Comparison of ENCODE assay signal across 1 cellular context in genomic region chr18:9902832-9903231, GRCh38.
TF ChIP-seq lines count a peak whose summit lies in the region.

No MANE protein-coding gene starts in this region.

TF ChIP-seq in H1, 55 proteins besides CTCF, POLR2A, EP300 and RAD21:
- TF ChIP-seq MAX (IDR thresholded peaks at IDR 0.05) (no peak), SIN3A (conservative IDR thresholded peaks at IDR 0.05 in 1 of 2, IDR thresholded peaks at IDR 0.05 in 1 of 2; ENCODE audit: low read depth in 1 of 2, low read length in 2 of 2) (no peak), POLR2AphosphoS5 (IDR thresholded peaks at IDR 0.05; ENCODE audit: low read depth, low read length) (no peak), TEAD4 (IDR thresholded peaks at IDR 0.05; ENCODE audit: low read depth, low read length) (no peak), YY1 (IDR thresholded peaks at IDR 0.05; ENCODE audit: low read depth, low read length) (no peak), CHD2 (IDR thresholded peaks at IDR 0.05; ENCODE audit: low read length) (no peak), SUZ12 (IDR thresholded peaks at IDR 0.05; ENCODE audit: low read length) (no peak)
